In genomic region chr4:47643845-47644244, GRCh38 we compare ENCODE assay signal across 24 cellular contexts.
"Had no signal": no experiment of that assay in that cellular context is flagged by ENCODE, and none has a peak within 500 bp of the region (broad histone marks: within the 10 kb centered on the region; RNA-seq: fewer than 3 reads in every experiment).

No MANE protein-coding gene starts in this region.

- H3K9me3 ChIP-seq: esophagus muscularis mucosa had no signal

- H3K36me3 Mint-ChIP-seq: activated naive CD8-positive, alpha-beta T cell; mesothelial cell of epicardium; naive thymus-derived CD8-positive, alpha-beta T cell; stimulated activated memory B cell treated with anti-CD40 and anti-IgM and Interleukin-4, amounts not matched to agents 10 μg/mL and 1 μg/mL and 100 μg/mL, for 72 hours; type B pancreatic cell had no signal

- H3K27me3 Mint-ChIP-seq: stimulated activated naive CD8-positive, alpha-beta T cell treated with anti-CD3 and anti-CD28 coated beads, Interleukin-15, amount 100 ng/mL, for 72 hours; type B pancreatic cell had no signal

- H3K27ac Mint-ChIP-seq: activated CD4-positive, alpha-beta T cell treated with anti-CD3 and anti-CD28 coated beads, Interleukin-2, amount 10 ng/mL, durations not matched to agents 7 days and 5 days; activated CD8-positive, alpha-beta T cell treated with anti-CD3 and anti-CD28 coated beads for 36 hours; activated naive CD8-positive, alpha-beta T cell; activated T-helper 17 cell treated with anti-CD3 and anti-CD28 coated beads, Interleukin-2, amount 50 U/mL, for 72 hours; mesothelial cell of epicardium; naive thymus-derived CD8-positive, alpha-beta T cell; stimulated activated memory B cell treated with anti-CD40 and anti-IgM and Interleukin-4, amounts not matched to agents 10 μg/mL and 1 μg/mL and 100 μg/mL, for 72 hours; T-helper 17 cell; type B pancreatic cell had no signal

- H3K4me1 Mint-ChIP-seq: activated CD4-positive, alpha-beta T cell treated with anti-CD3 and anti-CD28 coated beads, Interleukin-2, amount 10 ng/mL, durations not matched to agents 7 days and 5 days; activated T-helper 17 cell treated with anti-CD3 and anti-CD28 coated beads, Interleukin-2, amount 50 U/mL, for 72 hours; naive thymus-derived CD8-positive, alpha-beta T cell; stimulated activated memory B cell treated with anti-CD40 and anti-IgM and Interleukin-4, amounts not matched to agents 10 μg/mL and 1 μg/mL and 100 μg/mL, for 72 hours; stimulated activated naive CD8-positive, alpha-beta T cell treated with anti-CD3 and anti-CD28 coated beads, Interleukin-15, amount 100 ng/mL, for 72 hours; T-helper 17 cell had no signal

- H3K4me2 ChIP-seq: smooth muscle cell had no signal

- H3K4me3 ChIP-seq: esophagus muscularis mucosa, smooth muscle cell had no signal

- H3K27ac ChIP-seq: esophagus muscularis mucosa had no signal

- H3K9me3 Mint-ChIP-seq: activated CD4-positive, alpha-beta T cell treated with anti-CD3 and anti-CD28 coated beads, Interleukin-2, amount 10 ng/mL, durations not matched to agents 7 days and 5 days; activated CD8-positive, alpha-beta T cell treated with anti-CD3 and anti-CD28 coated beads for 36 hours; activated T-cell treated with anti-CD3 and anti-CD28 coated beads, Interleukin-2, amount 50 U/mL, for 4 hours; activated T-helper 17 cell treated with anti-CD3 and anti-CD28 coated beads, Interleukin-2, amount 50 U/mL, for 72 hours; mesothelial cell of epicardium; naive thymus-derived CD8-positive, alpha-beta T cell; stimulated activated memory B cell treated with anti-CD40 and anti-IgM and Interleukin-4, amounts not matched to agents 10 μg/mL and 1 μg/mL and 100 μg/mL, for 72 hours; stimulated activated naive CD8-positive, alpha-beta T cell treated with anti-CD3 and anti-CD28 coated beads, Interleukin-15, amount 100 ng/mL, for 72 hours; type B pancreatic cell had no signal

- H3K4me3 Mint-ChIP-seq: activated CD4-positive, alpha-beta T cell treated with anti-CD3 and anti-CD28 coated beads, Interleukin-2, amount 10 ng/mL, durations not matched to agents 7 days and 5 days; activated CD8-positive, alpha-beta T cell treated with anti-CD3 and anti-CD28 coated beads for 36 hours; activated naive CD8-positive, alpha-beta T cell; activated T-cell treated with anti-CD3 and anti-CD28 coated beads, Interleukin-2, amount 50 U/mL, for 4 hours; activated T-helper 17 cell treated with anti-CD3 and anti-CD28 coated beads, Interleukin-2, amount 50 U/mL, for 72 hours; mesothelial cell of epicardium; naive thymus-derived CD8-positive, alpha-beta T cell; stimulated activated memory B cell treated with anti-CD40 and anti-IgM and Interleukin-4, amounts not matched to agents 10 μg/mL and 1 μg/mL and 100 μg/mL, for 72 hours; stimulated activated naive CD8-positive, alpha-beta T cell treated with anti-CD3 and anti-CD28 coated beads, Interleukin-15, amount 100 ng/mL, for 72 hours; T-helper 17 cell; type B pancreatic cell had no signal

- H3K4me1 ChIP-seq: esophagus muscularis mucosa had no signal

- DNase-seq: activated CD4-positive, alpha-beta T cell treated with anti-CD3 and anti-CD28 coated beads for 1 hour; activated CD4-positive, alpha-beta T cell treated with anti-CD3 and anti-CD28 coated beads, Interleukin-2, amount 10 ng/mL, durations not matched to agents 7 days and 5 days; activated CD8-positive, alpha-beta T cell treated with anti-CD3 and anti-CD28 coated beads for 36 hours; activated T-cell treated with anti-CD3 and anti-CD28 coated beads, Interleukin-2, amount 50 U/mL, for 4 hours; dermis blood vessel endothelial cell; effector CD4-positive, alpha-beta T cell; foreskin melanocyte; left cardiac atrium; mammary epithelial cell; naive thymus-derived CD8-positive, alpha-beta T cell; stimulated activated CD4-positive, alpha-beta T cell treated with anti-CD3 and anti-CD28 coated beads, Interleukin-1b, Interleukin-23, amount 100 ng/mL, for 48 hours; stimulated activated CD4-positive, alpha-beta T cell treated with anti-CD3 and anti-CD28 coated beads, Interleukin-4, amount 100 ng/mL, for 4 hours; stimulated activated CD8-positive, alpha-beta memory T cell treated with anti-CD3 and anti-CD28 coated beads, Interleukin-4, amount 100 ng/mL, for 48 hours; stimulated activated naive CD8-positive, alpha-beta T cell treated with anti-CD3 and anti-CD28 coated beads, Interleukin-15, amount 100 ng/mL, for 72 hours; T-helper 17 cell; T1000 had no signal

- H3K36me3 ChIP-seq: esophagus muscularis mucosa had no signal

- H3K27me3 ChIP-seq: esophagus muscularis mucosa had no signal

- ATAC-seq: activated CD8-positive, alpha-beta T cell treated with anti-CD3 and anti-CD28 coated beads for 36 hours; activated T-cell treated with anti-CD3 and anti-CD28 coated beads, Interleukin-2, amount 50 U/mL, for 4 hours; activated T-helper 17 cell treated with anti-CD3 and anti-CD28 coated beads, Interleukin-2, amount 50 U/mL, for 72 hours; left cardiac atrium; naive thymus-derived CD8-positive, alpha-beta T cell; sciatic nerve; stimulated activated memory B cell treated with anti-CD40 and anti-IgM and Interleukin-4, amounts not matched to agents 10 μg/mL and 1 μg/mL and 100 μg/mL, for 72 hours; stimulated activated naive CD8-positive, alpha-beta T cell treated with anti-CD3 and anti-CD28 coated beads, Interleukin-15, amount 100 ng/mL, for 72 hours; T-helper 17 cell had no signal
